Comparison of ENCODE assay signal across 4 cellular contexts in the genomic region with DNA sequence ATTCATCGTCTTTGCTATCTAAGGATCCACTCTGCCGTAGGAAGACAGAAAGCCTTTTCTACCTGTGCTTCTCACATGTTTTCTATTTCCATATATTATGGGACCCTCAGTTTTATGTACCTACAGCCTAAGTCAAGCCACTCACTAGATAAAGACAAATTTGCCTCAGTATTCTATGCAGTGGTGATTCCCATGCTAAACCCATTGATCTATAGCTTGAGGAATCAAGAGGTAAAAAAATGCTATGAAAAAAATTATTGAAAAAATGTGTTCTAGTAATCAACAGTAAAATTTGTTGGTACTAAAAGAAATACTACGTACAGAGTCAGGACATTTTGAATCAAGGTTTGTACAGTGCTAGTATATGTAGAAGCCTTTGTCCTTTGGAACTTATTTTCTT. TPM values are rescaled to one million over a fixed set of nuclear protein-coding genes. Genes with fewer than 3 reads are reported as not detected.
"Had no signal": no experiment of that assay in that cellular context is flagged by ENCODE, and none has a peak within 500 bp of the region (broad histone marks: within the 10 kb centered on the region; RNA-seq: fewer than 3 reads in every experiment).

No MANE protein-coding gene starts in this region.

- DNase-seq: GDM1, GF-D8 had no signal

- H3K4me3 ChIP-seq: GM12878 had no signal

RNA-seq across cellular contexts. Expression of a gene that starts 18.1 kb away (rescaled TPM):
- total RNA-seq: G401, GM12878 had no signal
- polyA plus RNA-seq: GM12878 had no signal

RNA-seq across cellular contexts. Expression of a gene that starts 19.0 kb away (rescaled TPM):
- total RNA-seq: G401, GM12878 had no signal
- polyA plus RNA-seq: GM12878 had no signal

RNA-seq across cellular contexts. Expression of a gene that starts 40.3 kb away (rescaled TPM):
- total RNA-seq: G401, GM12878 had no signal
- polyA plus RNA-seq: GM12878 had no signal

RNA-seq across cellular contexts. Expression of a gene that starts 48.5 kb away (rescaled TPM):
- total RNA-seq: G401, GM12878 had no signal
- polyA plus RNA-seq: GM12878 had no signal
